In the genomic region with DNA sequence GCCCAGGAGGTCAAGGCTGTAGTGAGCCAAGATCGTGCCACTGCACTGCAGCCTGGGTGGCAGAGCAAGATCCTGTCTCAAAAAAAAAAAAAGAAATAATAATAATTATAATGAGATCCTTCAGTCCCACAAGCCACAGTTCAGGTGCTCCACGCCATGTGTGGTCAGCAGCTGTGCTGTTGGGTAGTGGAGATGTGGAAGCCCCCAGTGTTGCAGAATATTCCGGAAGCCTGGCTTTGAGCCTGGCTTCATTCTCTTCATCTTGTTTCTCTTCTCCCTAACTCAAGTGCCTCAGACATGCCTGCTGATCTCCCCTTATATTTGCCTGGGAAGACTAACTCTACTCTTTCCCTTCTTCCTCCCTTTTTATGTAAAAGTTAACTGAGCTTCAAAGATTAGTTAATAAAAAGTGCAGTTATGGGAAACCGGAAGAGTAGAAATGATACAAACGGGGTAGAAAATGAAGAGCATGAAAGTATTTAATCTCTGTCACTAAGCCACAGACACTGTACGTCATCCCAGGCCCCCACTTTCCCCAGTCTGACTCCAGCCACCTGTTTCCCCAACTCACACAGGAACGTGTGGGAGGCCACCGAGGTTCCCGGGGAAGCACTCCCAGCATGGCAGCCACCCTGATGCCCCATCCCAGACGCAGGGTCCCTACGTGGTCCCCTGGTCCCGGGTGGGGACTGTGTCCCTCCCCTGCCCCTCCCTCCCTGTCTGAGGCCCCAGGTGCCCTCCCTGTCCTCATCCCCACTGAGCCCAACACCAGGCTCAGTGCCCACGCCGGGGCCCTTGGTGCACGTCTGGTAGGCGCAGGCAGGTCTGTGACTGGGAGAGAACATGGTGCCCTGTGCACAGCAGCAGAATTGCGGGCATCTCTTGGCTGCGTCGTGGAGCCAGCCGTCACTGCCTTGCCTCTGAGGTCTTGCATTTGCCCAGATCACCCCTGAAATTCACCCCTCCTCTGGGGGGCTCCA, we compare ENCODE assay signal across 19 cellular contexts. TPM values are rescaled to one million over a fixed set of nuclear protein-coding genes. Genes with fewer than 3 reads are reported as not detected.
DNase-seq lines count a peak whose midpoint lies in the region; ATAC-seq and TF ChIP-seq lines count a peak whose summit lies in the region.
"Had no signal": no experiment of that assay in that cellular context is flagged by ENCODE, and none has a peak within 500 bp of the region (broad histone marks: within the 10 kb centered on the region; RNA-seq: fewer than 3 reads in every experiment).

No MANE protein-coding gene starts in this region.

- no peak overlapping the region for H3K4me3 Mint-ChIP-seq in activated naive CD4-positive, alpha-beta T cell treated with anti-CD3 and anti-CD28 coated beads, Interleukin-2, amount 50 U/mL, for 24 hours
- H3K4me3 Mint-ChIP-seq in glutamatergic neuron (ENCODE audit: unreplicated experiment), result no peak overlapping the region
- H3K4me3 Mint-ChIP-seq in osteocyte (ENCODE audit: unreplicated experiment), result no peak overlapping the region

- H3K27ac ChIP-seq in RWPE1, result peak overlapping the region; percentile 53; the same call in 1 of the 2 replicates
- H3K27ac ChIP-seq in sigmoid colon, result no peak overlapping the region
- no peak overlapping the region for H3K27ac ChIP-seq in Peyer's patch
- H3K27ac ChIP-seq: KMS-11 had no signal

- 92 to 93% methylated on average over 20 of the region's 20 CpGs for WGBS in sigmoid colon, 2 donors

- TF ChIP-seq EP300 in sigmoid colon (IDR thresholded peaks at IDR 0.05), result no peak

- peaks cover 8% of the 10 kb centered on the region for H3K36me3 Mint-ChIP-seq in activated naive CD4-positive, alpha-beta T cell treated with anti-CD3 and anti-CD28 coated beads, Interleukin-2, amount 50 U/mL, for 24 hours
- H3K36me3 Mint-ChIP-seq in glutamatergic neuron (ENCODE audit: unreplicated experiment), result peaks cover 4% of the 10 kb centered on the region
- peaks cover 22% of the 10 kb centered on the region for H3K36me3 Mint-ChIP-seq in osteocyte (ENCODE audit: unreplicated experiment)

- no peak for DNase-seq in activated naive CD4-positive, alpha-beta T cell (lab: John Stamatoyannopoulos, UW)
- DNase-seq in RWPE1 (ENCODE audit: low spot score), result no peak
- DNase-seq in glutamatergic neuron, result no peak
- DNase-seq in osteocyte (ENCODE audit: extremely low spot score, unreplicated experiment), result no peak
- no peak for DNase-seq in sigmoid colon
- no peak for DNase-seq in Peyer's patch
- DNase-seq: 8988T, DND-41, NCI-H1417 treated with DMSO at 0.1 percent for 48 hours, NCI-H1930, NCI-H226, NCI-H524, NCI-H82 had no signal

- no peaks in the 10 kb centered on the region for H3K27me3 Mint-ChIP-seq in activated naive CD4-positive, alpha-beta T cell treated with anti-CD3 and anti-CD28 coated beads, Interleukin-2, amount 50 U/mL, for 24 hours
- H3K27me3 Mint-ChIP-seq in glutamatergic neuron (ENCODE audit: unreplicated experiment) (peaks cover 12% of the 10 kb centered on the region), osteocyte (ENCODE audit: unreplicated experiment) (no peaks in the 10 kb centered on the region)

- no peaks in the 10 kb centered on the region for H3K27me3 ChIP-seq in sigmoid colon
- H3K27me3 ChIP-seq in Peyer's patch, result no peaks in the 10 kb centered on the region

- H3K4me3 ChIP-seq in sigmoid colon (no peak overlapping the region), Peyer's patch (no peak overlapping the region)

- no peak for ATAC-seq in HG02678 (IDR thresholded peaks at IDR 0.05; ENCODE audit: unreplicated experiment)

- H3K27ac Mint-ChIP-seq in activated naive CD4-positive, alpha-beta T cell treated with anti-CD3 and anti-CD28 coated beads, Interleukin-2, amount 50 U/mL, for 24 hours, result peak overlapping the region; percentile 63
- H3K27ac Mint-ChIP-seq in glutamatergic neuron (ENCODE audit: unreplicated experiment) (peak overlapping the region; percentile 39), osteocyte (ENCODE audit: unreplicated experiment) (peak overlapping the region; percentile 25)

- peaks cover 27 to 39% (median 30%) of the 10 kb centered on the region in 4 donors for H3K36me3 ChIP-seq in sigmoid colon
- peaks cover 0 to 41% (median 0%) of the 10 kb centered on the region in 3 donors for H3K36me3 ChIP-seq in Peyer's patch

- H3K9me3 ChIP-seq in sigmoid colon, result no peaks in the 10 kb centered on the region
- H3K9me3 ChIP-seq in Peyer's patch, result no peaks in the 10 kb centered on the region

- no peaks in the 10 kb centered on the region for H3K9me3 Mint-ChIP-seq in activated naive CD4-positive, alpha-beta T cell treated with anti-CD3 and anti-CD28 coated beads, Interleukin-2, amount 50 U/mL, for 24 hours
- H3K9me3 Mint-ChIP-seq in glutamatergic neuron (ENCODE audit: unreplicated experiment) (peaks cover 17% of the 10 kb centered on the region), osteocyte (ENCODE audit: unreplicated experiment) (no peaks in the 10 kb centered on the region)

- POLR2A ChIA-PET in RWPE1 (lab: Yijun Ruan, JAX; ENCODE audit: low non-redundant PET), result no interaction called here

- CTCF ChIA-PET in RWPE1 (lab: Yijun Ruan, JAX), result interaction anchor here (0.6 to 1.0 kb wide), 2 partner anchors 13 to 81 kb away, joined by 3 to 4 read pairs; no protein-coding TSS in a partner anchor

- intact Hi-C loops in sigmoid colon (cut with DNase I), result no loop called here

- TF ChIP-seq CTCF in RWPE1 (conservative IDR thresholded peaks at IDR 0.05; ENCODE audit: low read depth), result no peak
- no peak for TF ChIP-seq CTCF in glutamatergic neuron (IDR thresholded peaks at IDR 0.05; ENCODE audit: partially characterized antibody, unreplicated experiment)
- no peak for TF ChIP-seq CTCF in osteocyte (IDR thresholded peaks at IDR 0.05)
- TF ChIP-seq CTCF in sigmoid colon (IDR thresholded peaks at IDR 0.05), result no peak
- no peak for TF ChIP-seq CTCF in Peyer's patch (IDR thresholded peaks at IDR 0.05)

- TF ChIP-seq POLR2A in sigmoid colon (IDR thresholded peaks at IDR 0.05) (no peak), Peyer's patch (IDR thresholded peaks at IDR 0.05) (no peak)

- H3K4me1 ChIP-seq in sigmoid colon (peaks cover 0 to 13% (median 3%) of the 10 kb centered on the region in 4 donors), Peyer's patch (peaks cover 0 to 25% (median 0%) of the 10 kb centered on the region in 4 donors)

- peaks cover 15% of the 10 kb centered on the region for H3K4me1 Mint-ChIP-seq in activated naive CD4-positive, alpha-beta T cell treated with anti-CD3 and anti-CD28 coated beads, Interleukin-2, amount 50 U/mL, for 24 hours
- H3K4me1 Mint-ChIP-seq in glutamatergic neuron (ENCODE audit: low read depth, unreplicated experiment), result peaks cover 25% of the 10 kb centered on the region
- H3K4me1 Mint-ChIP-seq in osteocyte (ENCODE audit: unreplicated experiment), result peaks cover 16% of the 10 kb centered on the region

RNA-seq across cellular contexts. Expression of gene PCGF3, which starts 24.0 kb away (rescaled TPM):
- total RNA-seq in glutamatergic neuron (ENCODE audit: unreplicated experiment), result 122 TPM
- 69.8 and 70.0 TPM in 2 replicates for total RNA-seq in osteocyte
- 10 to 100 TPM; 26.4 to 60.1 (median 40.2) TPM for total RNA-seq in sigmoid colon
- polyA plus RNA-seq in sigmoid colon, result 10 to 100 TPM; 15.6 to 52.9 (median 24.5) TPM
- total RNA-seq in Peyer's patch, result 100 to 1,000 TPM in 2 of 4 donors, 10 to 100 TPM in 2; 58.3 to 168 (median 93.0) TPM

RNA-seq across cellular contexts. Expression of gene SLC49A3, which starts 40.7 kb away (rescaled TPM):
- total RNA-seq in glutamatergic neuron (ENCODE audit: unreplicated experiment) (not detected), osteocyte (0.31 and 0.67 TPM in 2 replicates), sigmoid colon (1 to 10 TPM; 3.9 to 5.0 (median 4.5) TPM), Peyer's patch (10 to 100 TPM in 2 of 4 donors, 1 to 10 TPM in 2; 4.1 to 13.3 (median 9.4) TPM)
- 1 to 10 TPM; 2.4 to 6.4 (median 4.6) TPM for polyA plus RNA-seq in sigmoid colon
- total RNA-seq: G401, M059J had no signal
- polyA plus RNA-seq: AG04450 had no signal

RNA-seq across cellular contexts. Expression of gene MYL5, which starts 55.3 kb away (rescaled TPM):
- total RNA-seq in glutamatergic neuron (ENCODE audit: unreplicated experiment), result 13.6 TPM
- total RNA-seq in osteocyte, result 32.2 and 32.3 TPM in 2 replicates
- total RNA-seq in sigmoid colon, result 10 to 100 TPM in 2 of 4 donors, 1 to 10 TPM in 2; 5.7 to 11.7 (median 9.8) TPM
- 10 to 100 TPM; 19.2 to 29.7 (median 28.7) TPM for polyA plus RNA-seq in sigmoid colon
- 100 to 1,000 TPM in 2 of 4 donors, 10 to 100 TPM in 2; 82.8 to 135 (median 95.2) TPM for total RNA-seq in Peyer's patch

RNA-seq across cellular contexts. Expression of gene ATP5ME, which starts 55.5 kb away (rescaled TPM):
- total RNA-seq in glutamatergic neuron (ENCODE audit: unreplicated experiment), result 230 TPM
- total RNA-seq in osteocyte, result 261 and 271 TPM in 2 replicates
- 100 to 1,000 TPM; 104 to 244 (median 194) TPM for total RNA-seq in sigmoid colon
- 1,000 to 10,000 TPM in 2 of 3 donors, 100 to 1,000 TPM in 1; 610 to 1,302 (median 1,156) TPM for polyA plus RNA-seq in sigmoid colon
- total RNA-seq in Peyer's patch, result 100 to 1,000 TPM; 102 to 259 (median 184) TPM
